In the genomic region with DNA sequence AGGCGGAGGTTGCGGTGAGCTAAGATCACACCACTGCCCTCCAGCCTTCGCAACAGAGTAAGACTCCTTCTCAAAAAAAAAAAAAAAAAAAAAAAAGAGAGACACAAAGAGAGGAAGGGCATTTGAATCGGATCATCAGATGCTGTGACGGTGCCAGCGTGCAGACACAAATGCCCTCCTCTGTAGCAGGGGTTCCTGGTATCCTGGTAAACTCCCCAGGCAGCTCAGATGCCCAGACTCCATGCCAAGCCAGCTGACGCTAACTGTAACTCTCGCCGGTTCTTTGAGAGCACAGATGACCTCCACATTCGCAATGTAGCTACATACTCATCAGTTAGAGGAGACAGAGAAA, we compare ENCODE assay signal across 15 cellular contexts.
DNase-seq lines count a peak whose midpoint lies in the region; ATAC-seq and TF ChIP-seq lines count a peak whose summit lies in the region.
"Had no signal": no experiment of that assay in that cellular context is flagged by ENCODE, and none has a peak within 500 bp of the region (broad histone marks: within the 10 kb centered on the region; RNA-seq: fewer than 3 reads in every experiment).

No MANE protein-coding gene starts in this region.

- ATAC-seq in lower lobe of right lung (no peak), HG03039 (IDR thresholded peaks at IDR 0.05; ENCODE audit: unreplicated experiment) (no peak)
- ATAC-seq: A549, GM23338 had no signal

- WGBS in sigmoid colon, 2 donors: 91 to 94% methylated on average over 10 of the region's 10 CpGs

- TF ChIP-seq POLR2A in sigmoid colon (IDR thresholded peaks at IDR 0.05): no peak

- intact Hi-C loops in lower lobe of right lung (cut with DNase I) (no loop called here), sigmoid colon (cut with DNase I) (no loop called here)

- H3K4me1 ChIP-seq in lower lobe of right lung (peaks cover 10% of the 10 kb centered on the region), sigmoid colon (peaks cover 0 to 17% (median 10%) of the 10 kb centered on the region in 4 donors)
- H3K4me1 ChIP-seq: A549, BE2C had no signal

- TF ChIP-seq CTCF in lower lobe of right lung (IDR thresholded peaks at IDR 0.05): no peak
- no peak for TF ChIP-seq CTCF in sigmoid colon (IDR thresholded peaks at IDR 0.05)

- peak; percentile 10 for DNase-seq in COR-L47 (lab: John Stamatoyannopoulos, UW)
- DNase-seq in D341Med (ENCODE audit: low spot score): peak; percentile 10
- peak; percentile 10 for DNase-seq in lower lobe of right lung
- DNase-seq in sigmoid colon: peak; percentile 39
- DNase-seq in kidney tubule cell (ENCODE audit: low spot score): no peak
- DNase-seq: BE2C; CD4-positive, alpha-beta memory T cell; DND-41; GDM1; H9 had no signal

- no peaks in the 10 kb centered on the region for H3K9me3 ChIP-seq in lower lobe of right lung
- no peaks in the 10 kb centered on the region for H3K9me3 ChIP-seq in sigmoid colon
- H3K9me3 ChIP-seq: A549, BE2C had no signal

- H3K4me3 ChIP-seq in lower lobe of right lung: no peak overlapping the region
- no peak overlapping the region for H3K4me3 ChIP-seq in sigmoid colon
- H3K4me3 ChIP-seq: A549, GM23338 had no signal

- H3K27ac ChIP-seq in lower lobe of right lung (no peak overlapping the region), sigmoid colon (no peak overlapping the region)
- H3K27ac ChIP-seq: A549, C4-2B, HL-60 had no signal

- no peak for TF ChIP-seq EP300 in sigmoid colon (IDR thresholded peaks at IDR 0.05)

- H3K27me3 ChIP-seq in lower lobe of right lung (ENCODE audit: low read depth) (peaks cover 42% of the 10 kb centered on the region), sigmoid colon (peaks cover 12 to 81% (median 46%) of the 10 kb centered on the region in 3 donors)

- H3K36me3 ChIP-seq in lower lobe of right lung: no peaks in the 10 kb centered on the region
- H3K36me3 ChIP-seq in sigmoid colon: no peaks in the 10 kb centered on the region
- H3K36me3 ChIP-seq: BE2C had no signal
